Comparison of ENCODE assay signal across 1 cellular context in genomic region chr21:33780631-33781030, GRCh38.
TF ChIP-seq lines count a peak whose summit lies in the region.

No MANE protein-coding gene starts in this region.

TF ChIP-seq in IMR-90, 13 proteins besides CTCF, POLR2A, EP300 and RAD21 (continued from another document):
- TF ChIP-seq CEBPB (IDR thresholded peaks at IDR 0.05; ENCODE audit: low read depth, low read length) (no peak), RCOR1 (IDR thresholded peaks at IDR 0.05; ENCODE audit: insufficient replicate concordance, low read length) (no peak), NFE2L2 (IDR thresholded peaks at IDR 0.05; ENCODE audit: low read depth, low read length) (no peak)
